ENCODE assay signal across 8 cellular contexts in the genomic region with DNA sequence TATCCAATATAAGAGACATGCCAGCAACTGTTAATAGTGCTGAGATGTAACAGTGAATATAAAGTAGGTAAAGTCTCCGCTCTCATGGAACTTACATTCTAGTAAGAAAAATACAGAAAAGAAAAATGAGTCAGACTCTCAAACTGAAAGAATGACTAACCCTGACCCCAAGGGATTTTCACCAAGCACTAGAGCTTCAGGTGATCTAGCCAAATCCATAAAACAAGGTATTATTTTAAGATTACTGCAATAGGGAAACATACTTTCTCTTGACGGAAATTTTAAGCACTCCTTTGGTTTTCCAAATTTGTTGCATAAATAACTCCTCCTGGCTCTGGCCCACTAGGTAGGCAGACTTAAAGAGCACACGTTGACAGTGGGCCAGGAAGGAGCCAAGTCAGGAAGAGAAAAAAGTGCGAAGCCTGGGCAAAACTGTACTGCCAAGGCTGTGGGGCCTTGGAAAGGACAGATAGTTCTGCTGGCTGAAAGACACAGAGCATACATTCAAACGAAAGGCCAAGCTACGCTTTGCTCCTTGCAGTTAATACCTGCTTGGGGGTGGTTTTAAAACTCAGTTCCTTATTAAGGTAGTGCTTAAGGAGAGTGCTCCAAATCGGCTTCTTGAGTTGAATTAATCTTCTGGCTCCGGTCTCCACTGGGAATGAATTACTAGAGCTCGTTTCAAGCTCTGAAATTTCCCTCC. TPM values are rescaled to one million over a fixed set of nuclear protein-coding genes. Genes with fewer than 3 reads are reported as not detected.
A peak's percentile ranks its signal among the peaks of the same experiment; 100 is the strongest.
DNase-seq lines count a peak whose midpoint lies in the region; ATAC-seq and TF ChIP-seq lines count a peak whose summit lies in the region.

No MANE protein-coding gene starts in this region.

- H3K27me3 Mint-ChIP-seq in activated CD8-positive, alpha-beta T cell treated with anti-CD3 and anti-CD28 coated beads for 36 hours = no peaks in the 10 kb centered on the region
- H3K27me3 Mint-ChIP-seq in stimulated activated naive B cell treated with anti-CD40 and anti-IgM and Interleukin-4, amounts not matched to agents 10 μg/mL and 1 μg/mL and 100 μg/mL, for 72 hours = no peaks in the 10 kb centered on the region

- H3K36me3 Mint-ChIP-seq in activated CD8-positive, alpha-beta T cell treated with anti-CD3 and anti-CD28 coated beads for 36 hours (ENCODE audit: low read depth) = peaks cover 31% of the 10 kb centered on the region
- peaks cover 3 to 13% of the 10 kb centered on the region in 2 donors for H3K36me3 Mint-ChIP-seq in stimulated activated naive B cell treated with anti-CD40 and anti-IgM and Interleukin-4, amounts not matched to agents 10 μg/mL and 1 μg/mL and 100 μg/mL, for 72 hours

- ATAC-seq in GM18861 (IDR thresholded peaks at IDR 0.05; ENCODE audit: unreplicated experiment) (peak; percentile 46), HG03280 (IDR thresholded peaks at IDR 0.05; ENCODE audit: unreplicated experiment) (peak; percentile 31)
- ATAC-seq in activated CD8-positive, alpha-beta T cell treated with anti-CD3 and anti-CD28 coated beads for 36 hours = peak; percentile 72
- peak; percentile 55 to 64 for ATAC-seq in stimulated activated naive B cell treated with anti-CD40 and anti-IgM and Interleukin-4, amounts not matched to agents 10 μg/mL and 1 μg/mL and 100 μg/mL, for 72 hours (replicated peaks)

- peak overlapping the region; percentile 96 for H3K4me3 Mint-ChIP-seq in activated CD8-positive, alpha-beta T cell treated with anti-CD3 and anti-CD28 coated beads for 36 hours
- H3K4me3 Mint-ChIP-seq in stimulated activated naive B cell treated with anti-CD40 and anti-IgM and Interleukin-4, amounts not matched to agents 10 μg/mL and 1 μg/mL and 100 μg/mL, for 72 hours = peak overlapping the region; percentile 92 to 96

- CTCF ChIA-PET in activated CD8-positive, alpha-beta T cell treated with anti-CD3 and anti-CD28 coated beads for 36 hours (lab: Charles Lee) = interaction anchor here (0.7 to 4.4 kb wide), 7 partner anchors 14 to 557 kb away, joined by 3 to 32 read pairs (median 3); partner anchors contain the start of gene SLC38A7

- no peaks in the 10 kb centered on the region for H3K9me3 Mint-ChIP-seq in activated CD8-positive, alpha-beta T cell treated with anti-CD3 and anti-CD28 coated beads for 36 hours
- H3K9me3 Mint-ChIP-seq in stimulated activated naive B cell treated with anti-CD40 and anti-IgM and Interleukin-4, amounts not matched to agents 10 μg/mL and 1 μg/mL and 100 μg/mL, for 72 hours = no peaks in the 10 kb centered on the region

- H3K4me3 ChIP-seq in AG09309 (ENCODE audit: control insufficient read depth, low read depth, low read length) (peak overlapping the region; percentile 80), iPS-11a (ENCODE audit: low read depth, low read length) (peak overlapping the region; percentile 95)

- DNase-seq in AG09309 (ENCODE audit: low read depth) = no peak
- peak; percentile 20 for DNase-seq in activated CD8-positive, alpha-beta T cell treated with anti-CD3 and anti-CD28 coated beads for 36 hours
- no peak for DNase-seq in stimulated activated naive B cell treated with anti-CD40 and anti-IgM and Interleukin-4, amounts not matched to agents 10 μg/mL and 1 μg/mL and 100 μg/mL, for 72 hours
- DNase-seq in NCI-H146 (lab: John Stamatoyannopoulos, UW) = no peak
- DNase-seq in NCI-H1436 treated with DMSO at 0.1 percent for 48 hours (lab: John Stamatoyannopoulos, UW) = no peak

- H3K4me1 Mint-ChIP-seq in activated CD8-positive, alpha-beta T cell treated with anti-CD3 and anti-CD28 coated beads for 36 hours (ENCODE audit: low read depth) = peaks cover 45% of the 10 kb centered on the region
- peaks cover 19 to 32% of the 10 kb centered on the region in 2 donors for H3K4me1 Mint-ChIP-seq in stimulated activated naive B cell treated with anti-CD40 and anti-IgM and Interleukin-4, amounts not matched to agents 10 μg/mL and 1 μg/mL and 100 μg/mL, for 72 hours

- TF ChIP-seq CTCF in AG09309 (IDR thresholded peaks at IDR 0.05; ENCODE audit: control insufficient read depth, insufficient read depth, low read depth, low read length, missing control alignments) = no peak
- no peak for TF ChIP-seq CTCF in activated CD8-positive, alpha-beta T cell treated with anti-CD3 and anti-CD28 coated beads for 36 hours (IDR thresholded peaks at IDR 0.05)

- peak overlapping the region; percentile 93 for H3K27ac Mint-ChIP-seq in activated CD8-positive, alpha-beta T cell treated with anti-CD3 and anti-CD28 coated beads for 36 hours
- peak overlapping the region; percentile 92 for H3K27ac Mint-ChIP-seq in stimulated activated naive B cell treated with anti-CD40 and anti-IgM and Interleukin-4, amounts not matched to agents 10 μg/mL and 1 μg/mL and 100 μg/mL, for 72 hours

- POLR2A ChIA-PET in activated CD8-positive, alpha-beta T cell treated with anti-CD3 and anti-CD28 coated beads for 36 hours (lab: Charles Lee) = interaction anchor here (0.6 to 2.0 kb wide), 8 partner anchors 10 to 340 kb away, joined by 3 to 4 read pairs (median 4); partner anchors contain the start of genes CNOT1, GINS3, NDRG4 and SLC38A7

- intact Hi-C loops in activated CD8-positive, alpha-beta T cell treated with anti-CD3 and anti-CD28 coated beads for 36 hours (cut with micrococcal nuclease) = loop anchor here (5.0 kb wide), 1 partner anchor 215 kb away; the partner anchor contains the start of gene SETD6

RNA-seq across cellular contexts. Expression of gene GOT2, which starts 1.4 kb away (rescaled TPM):
- total RNA-seq in activated CD8-positive, alpha-beta T cell treated with anti-CD3 and anti-CD28 coated beads for 36 hours = 100 to 1,000 TPM; 159 to 166 TPM

RNA-seq across cellular contexts. Expression of gene SLC38A7, which starts 48.1 kb away (rescaled TPM):
- total RNA-seq in activated CD8-positive, alpha-beta T cell treated with anti-CD3 and anti-CD28 coated beads for 36 hours = 1 to 10 TPM; 5.1 to 6.0 TPM
